27 cellular contexts compared by ENCODE assay signal in the genomic region with DNA sequence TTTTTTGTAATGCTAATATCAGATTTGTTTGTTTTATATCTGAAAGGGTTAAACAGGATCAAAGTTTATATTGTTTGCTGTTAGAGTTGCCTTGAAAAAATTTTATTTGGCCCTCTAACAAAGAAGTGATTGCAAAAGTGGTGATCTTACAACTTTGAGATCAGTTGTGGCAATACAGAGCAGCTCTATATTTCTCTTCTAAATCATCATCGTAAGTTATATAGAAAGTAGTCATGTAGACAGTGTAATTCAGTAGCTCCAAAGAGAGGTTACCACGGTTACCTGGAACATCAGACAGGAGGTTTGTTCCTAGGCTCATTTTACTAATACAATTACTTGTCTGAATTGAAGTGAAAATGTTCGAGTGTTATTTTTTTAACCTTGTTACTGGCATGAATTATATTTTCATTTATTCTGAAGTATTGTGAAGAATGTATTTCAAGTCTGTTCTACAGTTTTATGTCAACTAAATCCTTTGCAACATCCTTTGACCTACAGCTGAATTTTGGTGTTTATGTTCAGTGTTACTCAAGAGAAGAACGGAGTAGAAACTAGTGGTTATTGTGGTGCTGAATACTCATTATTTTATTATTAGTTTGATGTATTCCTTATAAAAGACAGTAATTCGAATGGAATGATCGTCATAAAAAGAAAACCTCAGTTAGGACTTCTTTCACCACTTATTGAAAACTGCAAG.
A peak's percentile ranks its signal among the peaks of the same experiment; 100 is the strongest.
DNase-seq lines count a peak whose midpoint lies in the region; ATAC-seq and TF ChIP-seq lines count a peak whose summit lies in the region.
"Had no signal": no experiment of that assay in that cellular context is flagged by ENCODE, and none has a peak within 500 bp of the region (broad histone marks: within the 10 kb centered on the region; RNA-seq: fewer than 3 reads in every experiment).

No MANE protein-coding gene starts in this region.

- no peaks in the 10 kb centered on the region for H3F3A ChIP-seq in GM23338 (replicated peaks; ENCODE audit: low read depth)
- no peaks in the 10 kb centered on the region; the same call in 1 of the 2 replicates for H3F3A ChIP-seq in GM23248 (ENCODE audit: insufficient read depth)

- H3K4me3 ChIP-seq in GM23338 (no peak overlapping the region), brain microvascular endothelial cell (ENCODE audit: low read depth, low read length) (no peak overlapping the region), GM23248 (no peak overlapping the region)
- H3K4me3 ChIP-seq: body of pancreas, coronary artery, upper lobe of right lung had no signal

- no peaks in the 10 kb centered on the region for H3K27me3 Mint-ChIP-seq in GM23338 (ENCODE audit: insufficient read depth, low read depth, poor library complexity)
- H3K27me3 Mint-ChIP-seq: activated CD4-positive, alpha-beta memory T cell treated with anti-CD3 and anti-CD28 coated beads, Interleukin-2, amount 10 ng/mL, durations not matched to agents 7 days and 5 days; activated naive CD8-positive, alpha-beta T cell treated with anti-CD3 and anti-CD28 coated beads, Interleukin-2, amount 10 ng/mL, durations not matched to agents 7 days and 5 days; progenitor cell of endocrine pancreas had no signal

- no peak for TF ChIP-seq POLR2A in GM18505 (IDR thresholded peaks at IDR 0.05; ENCODE audit: borderline replicate concordance, extremely low read depth, insufficient read depth, insufficient read length)

- TF ChIP-seq CTCF in GM23338 (conservative IDR thresholded peaks at IDR 0.05; ENCODE audit: low read depth in 2 of 2): no peak
- no peak for TF ChIP-seq CTCF in brain microvascular endothelial cell (IDR thresholded peaks at IDR 0.05; ENCODE audit: low read depth, low read length, missing control alignments)

- H3K36me3 Mint-ChIP-seq in GM23338 (ENCODE audit: low read depth): no peaks in the 10 kb centered on the region
- H3K36me3 Mint-ChIP-seq: activated naive CD8-positive, alpha-beta T cell treated with anti-CD3 and anti-CD28 coated beads, Interleukin-2, amount 10 ng/mL, durations not matched to agents 7 days and 5 days; immature natural killer cell had no signal

- H3K27ac ChIP-seq in GM23338 (ENCODE audit: low read depth) (no peak overlapping the region), brain microvascular endothelial cell (no peak overlapping the region), GM23248 (no peak overlapping the region)
- H3K27ac ChIP-seq: body of pancreas, coronary artery, foreskin keratinocyte, upper lobe of right lung had no signal

- DNase-seq in NCI-H1694 treated with DMSO at 0.1 percent for 48 hours (lab: John Stamatoyannopoulos, UW): peak; percentile 22
- no peak for DNase-seq in NCI-H1694 (lab: John Stamatoyannopoulos, UW)
- DNase-seq in GM23338 (ENCODE audit: low spot score): peak; percentile 3
- DNase-seq in brain microvascular endothelial cell: peak; percentile 30
- peak; percentile 39 for DNase-seq in left kidney (ENCODE audit: low read depth, low spot score)
- no peak for DNase-seq in Right ventricle myocardium inferior (ENCODE audit: missing footprints)
- no peak for DNase-seq in GM23248
- DNase-seq: ACHN; activated CD4-positive, alpha-beta memory T cell treated with anti-CD3 and anti-CD28 coated beads, Interleukin-2, amount 10 ng/mL, durations not matched to agents 7 days and 5 days; activated effector memory CD4-positive, alpha-beta T cell treated with Interleukin-2 at 50 U/mL for 16 hours; activated naive CD8-positive, alpha-beta T cell treated with anti-CD3 and anti-CD28 coated beads, Interleukin-2, amount 10 ng/mL, durations not matched to agents 7 days and 5 days; body of pancreas; C1 segment of cervical spinal cord; foreskin keratinocyte; GF-D8; immature natural killer cell; KBM-7; MV-4-11; NCI-H2081 treated with DMSO at 0.1 percent for 48 hours; NCI-H524 treated with DMSO at 0.1 percent for 48 hours; substantia nigra; SW 1271; upper lobe of right lung had no signal

- no peaks in the 10 kb centered on the region for H3K4me1 ChIP-seq in GM23338 (ENCODE audit: insufficient read depth)
- H3K4me1 ChIP-seq in GM23248 (ENCODE audit: insufficient read depth): peaks cover 10% of the 10 kb centered on the region
- H3K4me1 ChIP-seq: body of pancreas, foreskin keratinocyte, upper lobe of right lung had no signal

- no peak overlapping the region for H3K27ac Mint-ChIP-seq in GM23338
- H3K27ac Mint-ChIP-seq: activated CD4-positive, alpha-beta memory T cell treated with anti-CD3 and anti-CD28 coated beads, Interleukin-2, amount 10 ng/mL, durations not matched to agents 7 days and 5 days; activated naive CD8-positive, alpha-beta T cell treated with anti-CD3 and anti-CD28 coated beads, Interleukin-2, amount 10 ng/mL, durations not matched to agents 7 days and 5 days; immature natural killer cell; progenitor cell of endocrine pancreas had no signal

- H4K20me1 ChIP-seq in GM23338 (replicated peaks; ENCODE audit: insufficient read depth) (no peaks in the 10 kb centered on the region), GM23248 (ENCODE audit: insufficient read depth) (no peaks in the 10 kb centered on the region)

- no peak overlapping the region for H3K4me3 Mint-ChIP-seq in GM23338
- H3K4me3 Mint-ChIP-seq: activated CD4-positive, alpha-beta memory T cell treated with anti-CD3 and anti-CD28 coated beads, Interleukin-2, amount 10 ng/mL, durations not matched to agents 7 days and 5 days; activated naive CD8-positive, alpha-beta T cell treated with anti-CD3 and anti-CD28 coated beads, Interleukin-2, amount 10 ng/mL, durations not matched to agents 7 days and 5 days; immature natural killer cell; neural crest cell had no signal

- no peak overlapping the region for H3K9ac ChIP-seq in GM23248

- no peaks in the 10 kb centered on the region for H3K9me3 Mint-ChIP-seq in GM23338
- H3K9me3 Mint-ChIP-seq: activated CD4-positive, alpha-beta memory T cell treated with anti-CD3 and anti-CD28 coated beads, Interleukin-2, amount 10 ng/mL, durations not matched to agents 7 days and 5 days; activated naive CD8-positive, alpha-beta T cell treated with anti-CD3 and anti-CD28 coated beads, Interleukin-2, amount 10 ng/mL, durations not matched to agents 7 days and 5 days; neural crest cell had no signal

- H2AFZ ChIP-seq in GM23338 (no peak overlapping the region), GM23248 (no peak overlapping the region)

- H3K79me2 ChIP-seq in GM23338 (replicated peaks; ENCODE audit: insufficient read depth) (no peaks in the 10 kb centered on the region), GM23248 (ENCODE audit: insufficient read depth) (no peaks in the 10 kb centered on the region)

- H3K36me3 ChIP-seq in GM23338 (ENCODE audit: insufficient read depth): no peaks in the 10 kb centered on the region
- no peaks in the 10 kb centered on the region for H3K36me3 ChIP-seq in brain microvascular endothelial cell (replicated peaks)
- H3K36me3 ChIP-seq in GM23248 (ENCODE audit: low read depth): no peaks in the 10 kb centered on the region
- H3K36me3 ChIP-seq: upper lobe of right lung had no signal

- 78 to 80% methylated on average over 6 of the region's 6 CpGs for WGBS in GM23248 (ENCODE audit: low coverage in 1 of 2, low lambda C conversion rate in 2 of 2, missing lambda C conversion rate in 2 of 2), 2 experiments

- in situ Hi-C loops in brain microvascular endothelial cell (cut with HindIII; ENCODE audit: low pct_ligation_motif_present, low sequenced_read_pairs) (no loop called here), GM23248 (cut with MboI) (no loop called here)

- H3K4me2 ChIP-seq in GM23338 (no peak overlapping the region), GM23248 (ENCODE audit: unreplicated experiment) (no peak overlapping the region)

- no peaks in the 10 kb centered on the region for H3K4me1 Mint-ChIP-seq in GM23338
- H3K4me1 Mint-ChIP-seq: activated CD4-positive, alpha-beta memory T cell treated with anti-CD3 and anti-CD28 coated beads, Interleukin-2, amount 10 ng/mL, durations not matched to agents 7 days and 5 days; activated naive CD8-positive, alpha-beta T cell treated with anti-CD3 and anti-CD28 coated beads, Interleukin-2, amount 10 ng/mL, durations not matched to agents 7 days and 5 days; immature natural killer cell had no signal

- H3K27me3 ChIP-seq in GM23338 (ENCODE audit: insufficient read depth): no peaks in the 10 kb centered on the region
- no peaks in the 10 kb centered on the region for H3K27me3 ChIP-seq in brain microvascular endothelial cell (replicated peaks)
- H3K27me3 ChIP-seq in GM23248 (replicated peaks; ENCODE audit: insufficient read depth): no peaks in the 10 kb centered on the region
- H3K27me3 ChIP-seq: body of pancreas, foreskin keratinocyte, upper lobe of right lung had no signal

- H3K9me2 ChIP-seq in GM23338 (ENCODE audit: insufficient read depth) (peaks cover 6% of the 10 kb centered on the region), GM23248 (ENCODE audit: insufficient read depth) (no peaks in the 10 kb centered on the region; the same call in 1 of the 2 replicates)

- intact Hi-C loops in Right ventricle myocardium inferior (cut with DNase I): no loop called here

- ATAC-seq in GM23338 (no peak), GM18505 (IDR thresholded peaks at IDR 0.05; ENCODE audit: unreplicated experiment) (no peak), Right ventricle myocardium inferior (no peak)
- ATAC-seq: body of pancreas, foreskin keratinocyte, upper lobe of right lung had no signal

- no peaks in the 10 kb centered on the region for H3K9me3 ChIP-seq in GM23248 (ENCODE audit: low read depth)
- H3K9me3 ChIP-seq: body of pancreas, upper lobe of right lung had no signal

TF ChIP-seq in GM23338, 12 proteins besides CTCF, POLR2A, EP300 and RAD21 (continues in another document):
- TF ChIP-seq ZNF114 (CRISPR knock-in tag; IDR thresholded peaks at IDR 0.05): no peak

Comparison
In these comparisons a context has a peak if more than half of its experiments do, and no peak if none do; other contexts are left out.
1. DNase-seq: peak in NCI-H1694 treated with DMSO at 0.1 percent for 48 hours (single experiment), GM23338 (single experiment), brain microvascular endothelial cell (single experiment) and left kidney (single experiment); none in NCI-H1694 (single experiment), Right ventricle myocardium inferior (single experiment) and GM23248 (single experiment).